Comparison of ENCODE assay signal across 9 cellular contexts in the genomic region with DNA sequence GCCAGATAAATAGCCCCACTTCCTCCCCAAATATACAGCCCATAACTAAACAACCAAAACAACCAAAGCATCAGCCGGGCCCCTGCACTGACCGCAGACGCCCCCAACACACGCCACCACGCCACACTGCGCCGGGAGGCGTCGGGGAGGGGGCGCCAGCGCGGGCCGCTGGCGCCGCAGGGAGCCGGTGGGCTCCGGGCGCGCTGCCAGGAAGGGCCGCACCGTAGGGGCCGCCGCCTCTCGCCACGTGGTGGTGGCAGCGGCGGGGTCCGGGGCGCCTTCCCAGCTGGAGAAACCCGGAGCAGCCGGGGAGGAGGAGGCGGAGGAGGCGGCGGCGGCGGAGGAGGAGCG. TPM values are rescaled to one million over a fixed set of nuclear protein-coding genes. Genes with fewer than 3 reads are reported as not detected.
DNase-seq lines count a peak whose midpoint lies in the region; ATAC-seq and TF ChIP-seq lines count a peak whose summit lies in the region.
"Had no signal": no experiment of that assay in that cellular context is flagged by ENCODE, and none has a peak within 500 bp of the region (broad histone marks: within the 10 kb centered on the region; RNA-seq: fewer than 3 reads in every experiment).

No MANE protein-coding gene starts in this region.

- TF ChIP-seq POLR2A in transverse colon (IDR thresholded peaks at IDR 0.05): no peak

- TF ChIP-seq CTCF in A673 (conservative IDR thresholded peaks at IDR 0.05; ENCODE audit: low read depth, low read length): no peak
- no peak for TF ChIP-seq CTCF in left lung (IDR thresholded peaks at IDR 0.05)
- no peak for TF ChIP-seq CTCF in transverse colon (IDR thresholded peaks at IDR 0.05)

- BruUV-seq in A673 (replicated peaks; lab: Mats Ljungman, UMichigan): no TSS peak

- DNase-seq in A673 (ENCODE audit: low spot score): no peak
- DNase-seq in activated naive CD8-positive, alpha-beta T cell treated with anti-CD3 and anti-CD28 coated beads, Interleukin-2, amount 50 U/mL, for 24 hours: no peak
- no peak for DNase-seq in left lung
- DNase-seq in transverse colon: no peak
- no peak for DNase-seq in GOT3 (lab: John Stamatoyannopoulos, UW)
- no peak for DNase-seq in effector CD4-positive, alpha-beta T cell

- in situ Hi-C loops in transverse colon (cut with MboI; ENCODE audit: low pct_ligation_motif_present in 1 of 4, low pct_unique_long_range_greater_than_20kb in 1 of 4, low sequenced_read_pairs in 3 of 4): loop anchor here in 1 of 4 donors (10.0 kb wide), 1 partner anchor 101 kb away; no protein-coding TSS in a partner anchor

- no peak for ATAC-seq in activated naive CD8-positive, alpha-beta T cell treated with anti-CD3 and anti-CD28 coated beads, Interleukin-2, amount 50 U/mL, for 24 hours
- ATAC-seq in left lung: no peak
- no peak for ATAC-seq in GM18873 (IDR thresholded peaks at IDR 0.05; ENCODE audit: low FRiP score, unreplicated experiment)

- CTCF ChIA-PET in A673 (lab: Charles Lee): no interaction called here

- WGBS in transverse colon (ENCODE audit: low coverage in 1 of 2), 2 donors: 0% methylated on average over 23 of the region's 37 CpGs; no CpG with 5 or more reads in 1 of the 2 donors

- POLR2A ChIA-PET in A673 (lab: Charles Lee; ENCODE audit: low non-redundant PET): no interaction called here

- H3K36me3 ChIP-seq in A673 (ENCODE audit: insufficient read depth, low read length, poor library complexity, severe bottlenecking) (no peaks in the 10 kb centered on the region), HUES48 (ENCODE audit: control insufficient read depth, insufficient read depth, low read length) (0 out of 2 replicates have a peak, but pooled peaks cover 5% of the 10 kb centered on the region), left lung (peaks cover 0 to 18% of the 10 kb centered on the region in 2 donors), transverse colon (no peaks in the 10 kb centered on the region)

- intact Hi-C loops in A673 (cut with micrococcal nuclease; ENCODE audit: unreplicated experiment) (no loop called here), left lung (cut with DNase I) (no loop called here), transverse colon (cut with DNase I; ENCODE audit: low total_unique reads) (no loop called here)

- H3K27ac Mint-ChIP-seq in activated naive CD8-positive, alpha-beta T cell treated with anti-CD3 and anti-CD28 coated beads, Interleukin-2, amount 50 U/mL, for 24 hours: peak overlapping the region; percentile 93

- H3K27ac ChIP-seq in A673 (ENCODE audit: low read depth, low read length, poor library complexity, severe bottlenecking): peak overlapping the region; percentile 47
- H3K27ac ChIP-seq in HUES48 (ENCODE audit: low read depth, low read length): peak overlapping the region; percentile 90
- H3K27ac ChIP-seq in left lung: peak overlapping the region; percentile 80 to 95
- H3K27ac ChIP-seq in transverse colon: peak overlapping the region; percentile 80 to 92 (median 88)

- peaks cover 4% of the 10 kb centered on the region for H3K36me3 Mint-ChIP-seq in activated naive CD8-positive, alpha-beta T cell treated with anti-CD3 and anti-CD28 coated beads, Interleukin-2, amount 50 U/mL, for 24 hours (ENCODE audit: low read depth)

- H3K27me3 ChIP-seq in A673 (replicated peaks; ENCODE audit: insufficient read depth, low read depth, low read length, poor library complexity) (no peaks in the 10 kb centered on the region), HUES48 (ENCODE audit: control insufficient read depth, insufficient read depth, low read length) (no peaks in the 10 kb centered on the region), left lung (no peaks in the 10 kb centered on the region), transverse colon (peaks cover 16% of the 10 kb centered on the region)

- peak overlapping the region; percentile 88 for H3K4me3 Mint-ChIP-seq in activated naive CD8-positive, alpha-beta T cell treated with anti-CD3 and anti-CD28 coated beads, Interleukin-2, amount 50 U/mL, for 24 hours

- TF ChIP-seq EP300 in transverse colon (IDR thresholded peaks at IDR 0.05; ENCODE audit: low read depth): no peak

- H3K4me3 ChIP-seq in A673 (ENCODE audit: low read depth, low read length, poor library complexity, severe bottlenecking) (peak overlapping the region; percentile 60), HUES48 (ENCODE audit: low read depth, low read length) (peak overlapping the region; percentile 63), left lung (peak overlapping the region; percentile 92 to 96), transverse colon (peak overlapping the region; percentile 76 to 95 (median 91))

- H3K4me1 ChIP-seq in A673 (ENCODE audit: insufficient read depth, low read length, poor library complexity, severe bottlenecking) (peaks cover 6% of the 10 kb centered on the region), HUES48 (ENCODE audit: control insufficient read depth, insufficient read depth, low read length) (peaks cover 23% of the 10 kb centered on the region), left lung (peaks cover 0 to 41% of the 10 kb centered on the region in 2 donors), transverse colon (peaks cover 7 to 32% (median 20%) of the 10 kb centered on the region in 4 donors)

- H3K9me3 Mint-ChIP-seq in activated naive CD8-positive, alpha-beta T cell treated with anti-CD3 and anti-CD28 coated beads, Interleukin-2, amount 50 U/mL, for 24 hours: no peaks in the 10 kb centered on the region

- H3K9ac ChIP-seq in HUES48 (ENCODE audit: low read depth, low read length): peak overlapping the region; percentile 57

- H3K9me3 ChIP-seq in A673 (ENCODE audit: low read depth, low read length, poor library complexity, severe bottlenecking) (no peaks in the 10 kb centered on the region), HUES48 (ENCODE audit: control insufficient read depth, insufficient read depth, low read length) (no peaks in the 10 kb centered on the region), left lung (no peaks in the 10 kb centered on the region), transverse colon (no peaks in the 10 kb centered on the region)

- H3K27me3 Mint-ChIP-seq in activated naive CD8-positive, alpha-beta T cell treated with anti-CD3 and anti-CD28 coated beads, Interleukin-2, amount 50 U/mL, for 24 hours: no peaks in the 10 kb centered on the region

- peaks cover 60% of the 10 kb centered on the region for H3K4me1 Mint-ChIP-seq in activated naive CD8-positive, alpha-beta T cell treated with anti-CD3 and anti-CD28 coated beads, Interleukin-2, amount 50 U/mL, for 24 hours

RNA-seq across cellular contexts. Expression of gene TBKBP1, which starts 0.3 kb away (rescaled TPM):
- total RNA-seq in A673 (2021): 21.1 and 25.3 TPM in 2 replicates
- 10 to 100 TPM; 10.6 to 14.2 TPM for total RNA-seq in left lung
- total RNA-seq in transverse colon: 1 to 10 TPM; 1.8 to 6.4 (median 4.4) TPM

RNA-seq across cellular contexts. Expression of gene TBX21, which starts 39.4 kb away (rescaled TPM):
- total RNA-seq in A673 (2021) (not detected in 2 replicates), left lung (1 to 10 TPM; 2.4 to 2.8 TPM), transverse colon (10 to 100 TPM in 1 of 4 donors, 1 to 10 TPM in 1, under 1 TPM in 1, not detected in 1; 0.27 to 18.3 (median 4.9) TPM)
- total RNA-seq: glomerular endothelial cell had no signal

RNA-seq across cellular contexts. Expression of gene KPNB1, which starts 43.9 kb away (rescaled TPM):
- total RNA-seq in A673 (2021) (429 and 452 TPM in 2 replicates), left lung (100 to 1,000 TPM; 195 to 305 TPM), transverse colon (100 to 1,000 TPM in 3 of 4 donors, 10 to 100 TPM in 1; 39.2 to 176 (median 133) TPM)
